ENCODE assay signal across 1 cellular context in the genomic region with DNA sequence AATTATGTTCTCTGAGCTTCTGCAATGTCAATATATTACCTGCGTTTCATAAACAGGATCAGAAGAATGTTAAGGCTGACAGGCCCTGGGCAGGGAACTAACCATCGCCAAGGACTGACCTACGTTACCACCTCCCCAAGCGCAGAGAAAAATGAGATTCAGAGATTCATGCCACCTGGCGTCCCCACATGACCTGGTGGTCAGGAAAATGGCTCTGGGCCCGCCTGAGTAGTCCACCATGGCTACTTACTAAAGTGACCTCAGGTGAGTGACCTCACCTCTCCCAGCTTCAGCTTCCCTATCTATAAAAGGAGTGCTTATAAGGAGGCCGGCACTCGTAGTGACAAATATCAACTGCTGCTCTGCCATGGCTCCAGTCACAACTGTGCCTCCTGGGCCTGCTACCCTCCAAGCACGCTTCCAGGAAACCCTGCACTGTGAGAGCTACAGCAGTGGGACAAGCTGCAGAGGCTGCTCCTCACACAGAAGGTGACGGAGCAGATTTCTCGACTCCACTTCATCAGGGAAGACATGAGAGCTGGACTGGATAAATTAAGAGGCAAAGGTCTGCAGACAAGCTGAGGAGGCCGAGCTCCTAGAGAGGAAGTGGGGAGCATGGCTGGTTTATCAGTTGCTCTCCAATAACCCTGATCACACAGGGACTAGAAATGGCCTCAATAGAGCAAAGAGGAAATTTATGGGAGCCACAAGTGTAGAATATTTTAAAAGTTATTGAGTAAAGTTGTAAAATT.
TF ChIP-seq lines count a peak whose summit lies in the region.

No MANE protein-coding gene starts in this region.

TF ChIP-seq in HCT116, 20 proteins besides CTCF, POLR2A, EP300 and RAD21 (continued from another document):
- TF ChIP-seq TCF7L2 (IDR thresholded peaks at IDR 0.05; ENCODE audit: borderline replicate concordance, extremely low read depth, insufficient read depth, insufficient read length): no peak
- TF ChIP-seq ELF1 (IDR thresholded peaks at IDR 0.05; ENCODE audit: borderline replicate concordance, low read depth): no peak
- TF ChIP-seq ZFX (IDR thresholded peaks at IDR 0.05): no peak
- TF ChIP-seq EGR1 (IDR thresholded peaks at IDR 0.05; ENCODE audit: low read depth): no peak
- no peak for TF ChIP-seq JUND (IDR thresholded peaks at IDR 0.05)
- TF ChIP-seq, protein P1, sequence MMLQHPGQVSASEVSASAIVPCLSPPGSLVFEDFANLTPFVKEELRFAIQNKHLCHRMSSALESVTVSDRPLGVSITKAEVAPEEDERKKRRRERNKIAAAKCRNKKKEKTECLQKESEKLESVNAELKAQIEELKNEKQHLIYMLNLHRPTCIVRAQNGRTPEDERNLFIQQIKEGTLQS (IDR thresholded peaks at IDR 0.05): no peak
